15 cellular contexts compared by ENCODE assay signal in genomic region chr5:103441523-103441922, GRCh38.
DNase-seq lines count a peak whose midpoint lies in the region; ATAC-seq and TF ChIP-seq lines count a peak whose summit lies in the region.
"Had no signal": no experiment of that assay in that cellular context is flagged by ENCODE, and none has a peak within 500 bp of the region (broad histone marks: within the 10 kb centered on the region; RNA-seq: fewer than 3 reads in every experiment).

No MANE protein-coding gene starts in this region.

- intact Hi-C loops in Right ventricle myocardium superior (cut with DNase I): no loop called here
- intact Hi-C loops in psoas muscle (cut with DNase I): no loop called here

- 41 to 48% (median 42%) methylated on average over 2 of the region's 2 CpGs for WGBS in psoas muscle, 3 donors

- no peak for TF ChIP-seq EP300 in Ishikawa (IDR thresholded peaks at IDR 0.05; ENCODE audit: borderline replicate concordance)

- TF ChIP-seq CTCF in right atrium auricular region (IDR thresholded peaks at IDR 0.05): no peak
- TF ChIP-seq CTCF in astrocyte of the spinal cord (IDR thresholded peaks at IDR 0.05; ENCODE audit: low read depth, low read length): peak; percentile 18
- TF ChIP-seq CTCF in psoas muscle (IDR thresholded peaks at IDR 0.05): no peak

- no peaks in the 10 kb centered on the region for H3K36me3 ChIP-seq in right atrium auricular region
- H3K36me3 ChIP-seq in psoas muscle (ENCODE audit: insufficient read depth in 1 of 2, low read depth in 1 of 2): no peaks in the 10 kb centered on the region
- H3K36me3 ChIP-seq: esophagus squamous epithelium, SJCRH30 had no signal

- H3K4me3 ChIP-seq in right atrium auricular region (no peak overlapping the region), astrocyte of the spinal cord (ENCODE audit: low read depth, low read length) (no peak overlapping the region), psoas muscle (no peak overlapping the region)
- H3K4me3 ChIP-seq: esophagus squamous epithelium, SJCRH30 had no signal

- in situ Hi-C loops in astrocyte of the spinal cord (cut with HindIII; ENCODE audit: low sequenced_read_pairs): no loop called here

- H3K9me3 ChIP-seq in right atrium auricular region (peaks cover 0 to 18% of the 10 kb centered on the region in 2 donors), psoas muscle (peaks cover 23% of the 10 kb centered on the region)

- H3K27ac ChIP-seq in right atrium auricular region (peak overlapping the region in 1 of 2 donors; percentile 19), psoas muscle (peak overlapping the region; percentile 6)
- H3K27ac ChIP-seq: esophagus squamous epithelium, SJCRH30 had no signal

- ATAC-seq in Right ventricle myocardium superior (ENCODE audit: poor library complexity) (peak; percentile 56), psoas muscle (no peak), HG02759 (IDR thresholded peaks at IDR 0.05; ENCODE audit: unreplicated experiment) (no peak)
- ATAC-seq: activated CD8-positive, alpha-beta memory T cell treated with anti-CD3 and anti-CD28 coated beads, Interleukin-2, amount 10 ng/mL, durations not matched to agents 7 days and 5 days had no signal

- DNase-seq in Right ventricle myocardium superior (no peak), right atrium auricular region (ENCODE audit: low spot score) (no peak), astrocyte of the spinal cord (ENCODE audit: low read depth, low spot score) (no peak), psoas muscle (no peak), NCI-H1048 (lab: John Stamatoyannopoulos, UW) (no peak), GF-D8 (lab: John Stamatoyannopoulos, UW) (no peak)
- DNase-seq: activated CD8-positive, alpha-beta memory T cell treated with anti-CD3 and anti-CD28 coated beads, Interleukin-2, amount 10 ng/mL, durations not matched to agents 7 days and 5 days; EL; esophagus squamous epithelium; NCI-H1092 treated with DMSO at 0.1 percent for 48 hours; NCI-H524 treated with DMSO at 0.1 percent for 48 hours; stimulated activated CD4-positive, alpha-beta T cell treated with anti-CD3 and anti-CD28 coated beads, Interleukin-1b, Interleukin-23, amount 100 ng/mL, for 48 hours had no signal

- no peaks in the 10 kb centered on the region for H3K27me3 ChIP-seq in right atrium auricular region
- no peaks in the 10 kb centered on the region for H3K27me3 ChIP-seq in psoas muscle (ENCODE audit: insufficient read depth in 3 of 3, low read length in 2 of 3)
- H3K27me3 ChIP-seq: esophagus squamous epithelium, SJCRH30 had no signal

- peaks cover 0 to 9% of the 10 kb centered on the region in 2 donors for H3K4me1 ChIP-seq in right atrium auricular region
- no peaks in the 10 kb centered on the region for H3K4me1 ChIP-seq in psoas muscle

- TF ChIP-seq RAD21 in Ishikawa (IDR thresholded peaks at IDR 0.05; ENCODE audit: low read depth): 0 out of 2 replicates have a peak, but pooled peaks have one; percentile 2

TF ChIP-seq in Ishikawa, 13 proteins besides CTCF, POLR2A, EP300 and RAD21:
- TF ChIP-seq, protein P1, sequence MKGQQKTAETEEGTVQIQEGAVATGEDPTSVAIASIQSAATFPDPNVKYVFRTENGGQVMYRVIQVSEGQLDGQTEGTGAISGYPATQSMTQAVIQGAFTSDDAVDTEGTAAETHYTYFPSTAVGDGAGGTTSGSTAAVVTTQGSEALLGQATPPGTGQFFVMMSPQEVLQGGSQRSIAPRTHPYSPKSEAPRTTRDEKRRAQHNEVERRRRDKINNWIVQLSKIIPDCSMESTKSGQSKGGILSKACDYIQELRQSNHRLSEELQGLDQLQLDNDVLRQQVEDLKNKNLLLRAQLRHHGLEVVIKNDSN (IDR thresholded peaks at IDR 0.05): no peak
- TF ChIP-seq MAX (IDR thresholded peaks at IDR 0.05) (no peak), TCF12 (IDR thresholded peaks at IDR 0.05; ENCODE audit: low read depth) (no peak), ZBTB7A (IDR thresholded peaks at IDR 0.05; ENCODE audit: low read depth) (no peak), TEAD4 (IDR thresholded peaks at IDR 0.05) (no peak), CREB1 (IDR thresholded peaks at IDR 0.05; ENCODE audit: low read depth) (no peak), EGR1 (IDR thresholded peaks at IDR 0.05) (no peak), CEBPB (IDR thresholded peaks at IDR 0.05) (no peak), FOXM1 (IDR thresholded peaks at IDR 0.05; ENCODE audit: borderline replicate concordance, low read depth) (no peak), YY1 (IDR thresholded peaks at IDR 0.05; ENCODE audit: low read depth) (no peak), REST (IDR thresholded peaks at IDR 0.05; ENCODE audit: low read depth) (no peak), TAF1 (IDR thresholded peaks at IDR 0.05; ENCODE audit: low read depth) (no peak), NFIC (IDR thresholded peaks at IDR 0.05) (no peak)
TF ChIP-seq in Ishikawa: peak in this region for 0.
